In genomic region chr2:41400057-41400665, GRCh38 we compare ENCODE assay signal across 10 cellular contexts.
A peak's percentile ranks its signal among the peaks of the same experiment; 100 is the strongest.
DNase-seq lines count a peak whose midpoint lies in the region; ATAC-seq and TF ChIP-seq lines count a peak whose summit lies in the region.
"Had no signal": no experiment of that assay in that cellular context is flagged by ENCODE, and none has a peak within 500 bp of the region (broad histone marks: within the 10 kb centered on the region; RNA-seq: fewer than 3 reads in every experiment).

No MANE protein-coding gene starts in this region.

- H3K36me3 ChIP-seq in OCI-LY7 (ENCODE audit: insufficient read depth, low read length), result no peaks in the 10 kb centered on the region

- intact Hi-C loops in OCI-LY7 (cut with micrococcal nuclease; ENCODE audit: unreplicated experiment), result no loop called here

- H3K79me2 ChIP-seq in OCI-LY7 (ENCODE audit: insufficient read depth, low read depth, low read length), result no peaks in the 10 kb centered on the region

- no peaks in the 10 kb centered on the region for H3K27me3 ChIP-seq in foreskin keratinocyte

- TF ChIP-seq CTCF in AG10803 (conservative IDR thresholded peaks at IDR 0.05; ENCODE audit: low read length), result peak; percentile 11; the same call in 1 of the 2 replicates
- peak; percentile 70 for TF ChIP-seq CTCF in OCI-LY7 (conservative IDR thresholded peaks at IDR 0.05; ENCODE audit: low read length)
- TF ChIP-seq CTCF in foreskin keratinocyte (conservative IDR thresholded peaks at IDR 0.05), result peak; percentile 26

- peak; percentile 53 for ATAC-seq in GM18519 (IDR thresholded peaks at IDR 0.05; ENCODE audit: low FRiP score, unreplicated experiment)
- ATAC-seq in foreskin keratinocyte, result no peak
- no peak for ATAC-seq in GM21825 (IDR thresholded peaks at IDR 0.05; ENCODE audit: unreplicated experiment)
- no peak for ATAC-seq in GM21390 (IDR thresholded peaks at IDR 0.05; ENCODE audit: unreplicated experiment)

- H2AFZ ChIP-seq in OCI-LY7 (ENCODE audit: low read length), result no peak overlapping the region

- DNase-seq in AG10803 (ENCODE audit: low read depth), result no peak
- peak; percentile 20 for DNase-seq in OCI-LY7 (ENCODE audit: low spot score)
- peak in 1 of 2 donors; percentile 0 for DNase-seq in foreskin keratinocyte
- DNase-seq in hepatic stellate cell (ENCODE audit: low spot score), result no peak
- no peak for DNase-seq in AG08395 (ENCODE audit: low spot score)
- DNase-seq: activated CD4-positive, alpha-beta T cell treated with anti-CD3 and anti-CD28 coated beads for 4 hours; NCI-H1436 treated with DMSO at 0.1 percent for 48 hours had no signal

- H3K4me3 ChIP-seq in AG10803 (ENCODE audit: low read length), result no peak overlapping the region
- H3K4me3 ChIP-seq in OCI-LY7 (ENCODE audit: low read depth, low read length, poor library complexity, severe bottlenecking), result no peak overlapping the region

- POLR2A ChIA-PET in OCI-LY7 (lab: Charles Lee), result interaction anchor here (0.6 to 0.8 kb wide), 2 partner anchors 62 to 219 kb away, joined by 3 read pairs; no protein-coding TSS in a partner anchor

- H3K4me2 ChIP-seq in OCI-LY7 (ENCODE audit: low read length), result no peak overlapping the region

- CTCF ChIA-PET in OCI-LY7 (lab: Charles Lee; ENCODE audit: unreplicated experiment), result no interaction called here

- H3K27ac ChIP-seq in OCI-LY7 (ENCODE audit: low read depth, low read length, poor library complexity, severe bottlenecking), result no peak overlapping the region
- no peak overlapping the region for H3K27ac ChIP-seq in foreskin keratinocyte

- no peaks in the 10 kb centered on the region for H3K9me3 ChIP-seq in OCI-LY7 (ENCODE audit: low read length)

- H3K9me2 ChIP-seq in OCI-LY7 (ENCODE audit: insufficient read depth, low read length), result no peaks in the 10 kb centered on the region

- no peaks in the 10 kb centered on the region for H3K4me1 ChIP-seq in OCI-LY7 (ENCODE audit: insufficient read depth, low read length, poor library complexity, severe bottlenecking)
- H3K4me1 ChIP-seq in foreskin keratinocyte, result no peaks in the 10 kb centered on the region

- BruUV-seq in OCI-LY7 (replicated peaks; lab: Mats Ljungman, UMichigan), result no TSS peak

- H4K20me1 ChIP-seq in OCI-LY7 (ENCODE audit: insufficient read depth, low read length), result no peaks in the 10 kb centered on the region

Comparison
In these comparisons a context has a peak if more than half of its experiments do, and no peak if none do; other contexts are left out.
1. CTCF ChIP-seq: peak in every context shown above with its lines; median percentile 70 in OCI-LY7; 26 in foreskin keratinocyte; 11 in AG10803.